Comparison of ENCODE assay signal across 17 cellular contexts in genomic region chr7:94311545-94311944, GRCh38.
DNase-seq lines count a peak whose midpoint lies in the region; ATAC-seq, FAIRE-seq and TF ChIP-seq lines count a peak whose summit lies in the region.
"Had no signal": no experiment of that assay in that cellular context is flagged by ENCODE, and none has a peak within 500 bp of the region (broad histone marks: within the 10 kb centered on the region; RNA-seq: fewer than 3 reads in every experiment).

No MANE protein-coding gene starts in this region.

- H2AFZ ChIP-seq in K562 (ENCODE audit: low read depth, low read length): no peak overlapping the region
- H2AFZ ChIP-seq: GM23248 had no signal

- H3K4me1 ChIP-seq in K562 (replicated peaks in 1 of 2; ENCODE audit: control insufficient read depth in 2 of 2, insufficient read depth in 2 of 2, low read length in 2 of 2): no peaks in the 10 kb centered on the region; a peak in 2 of 5 replicates
- H3K4me1 ChIP-seq: BLaER1 treated with 17β-estradiol and CSF1 and Interleukin-3, amounts not matched to agents 10 nM and 100 nM had no signal

- no peak for TF ChIP-seq EP300 in K562 (IDR thresholded peaks at IDR 0.05; ENCODE audit: low read length)

- H3K36me3 Mint-ChIP-seq in MCF 10A (ENCODE audit: insufficient read depth, unreplicated experiment): no peaks in the 10 kb centered on the region
- H3K36me3 Mint-ChIP-seq: CD4-positive, CD25-positive, alpha-beta regulatory T cell had no signal

- in situ Hi-C loops in K562 (cut with MboI): no loop called here

- POLR2A ChIA-PET in K562 (lab: Yijun Ruan, JAX): no interaction called here
- POLR2A ChIA-PET in MCF 10A (lab: Yijun Ruan, JAX): no interaction called here

- BruUV-seq in K562 (replicated peaks; lab: Mats Ljungman, UMichigan) (no TSS peak), MCF 10A (replicated peaks; lab: Mats Ljungman, UMichigan) (no TSS peak)

- H3K36me3 ChIP-seq in K562 (ENCODE audit: control insufficient read depth, insufficient read depth, low read length): no peaks in the 10 kb centered on the region
- H3K36me3 ChIP-seq: BLaER1 treated with 17β-estradiol and CSF1 and Interleukin-3, amounts not matched to agents 10 nM and 100 nM had no signal

- 6% methylated on average over 6 of the region's 6 CpGs for WGBS in K562 (ENCODE audit: insufficient coverage, low coverage, missing lambda C conversion rate)

- no peak overlapping the region for H3K4me3 Mint-ChIP-seq in MCF 10A (ENCODE audit: unreplicated experiment)
- H3K4me3 Mint-ChIP-seq: CD4-positive, CD25-positive, alpha-beta regulatory T cell had no signal

- DNase-seq in NCI-H82 (lab: John Stamatoyannopoulos, UW) (peak; percentile 49), NCI-H82 treated with DMSO at 0.1 percent for 48 hours (lab: John Stamatoyannopoulos, UW; ENCODE audit: unreplicated experiment) (no peak), K562 (ENCODE audit: extremely low read depth in 1 of 4, low spot score in 3 of 4) (no peak), fibroblast of the aortic adventitia (ENCODE audit: low read depth) (peak; percentile 54), NCI-H2107 (lab: John Stamatoyannopoulos, UW) (no peak), MCF 10A (ENCODE audit: unreplicated experiment) (no peak)
- DNase-seq: ACHN; CD4-positive, CD25-positive, alpha-beta regulatory T cell; DMS53; GM23248 had no signal

- H3K9ac ChIP-seq in K562 (ENCODE audit: insufficient read depth in 1 of 2, low read depth in 2 of 2, low read length in 2 of 2): no peak overlapping the region
- H3K9ac ChIP-seq: BLaER1 treated with 17β-estradiol and CSF1 and Interleukin-3, amounts not matched to agents 10 nM and 100 nM; GM23248 had no signal

- H3K4me3 ChIP-seq in K562: no peak overlapping the region
- H3K4me3 ChIP-seq in fibroblast of the aortic adventitia (ENCODE audit: low read depth, low read length): no peak overlapping the region
- H3K4me3 ChIP-seq: BLaER1 treated with 17β-estradiol and CSF1 and Interleukin-3, amounts not matched to agents 10 nM and 100 nM; GM23248 had no signal

- ATAC-seq in K562: no peak
- no peak for ATAC-seq in GM21825 (IDR thresholded peaks at IDR 0.05; ENCODE audit: unreplicated experiment)
- ATAC-seq: HCT116, HepG2 had no signal

- no peaks in the 10 kb centered on the region for H3K4me1 Mint-ChIP-seq in MCF 10A (ENCODE audit: insufficient read depth, unreplicated experiment)
- H3K4me1 Mint-ChIP-seq: CD4-positive, CD25-positive, alpha-beta regulatory T cell had no signal

- no peaks in the 10 kb centered on the region for H3K9me3 ChIP-seq in K562 (replicated peaks; ENCODE audit: control insufficient read depth, insufficient read depth, low read depth, low read length)
- H3K9me3 ChIP-seq: BLaER1 treated with 17β-estradiol and CSF1 and Interleukin-3, amounts not matched to agents 10 nM and 100 nM had no signal

- H3K27ac Mint-ChIP-seq in MCF 10A (ENCODE audit: low read depth, unreplicated experiment): no peak overlapping the region
- H3K27ac Mint-ChIP-seq: CD4-positive, CD25-positive, alpha-beta regulatory T cell had no signal

- no peak for TF ChIP-seq CTCF in K562 (IDR thresholded peaks at IDR 0.05 in 2 of 3, conservative IDR thresholded peaks at IDR 0.05 in 1 of 3; ENCODE audit: insufficient read depth in 2 of 3, low read depth in 1 of 3, low read length in 3 of 3)
- TF ChIP-seq CTCF in fibroblast of the aortic adventitia (IDR thresholded peaks at IDR 0.05; ENCODE audit: insufficient read depth, low read length): no peak
- TF ChIP-seq CTCF in MCF 10A (IDR thresholded peaks at IDR 0.05; ENCODE audit: unreplicated experiment): no peak

- no peak overlapping the region for H3K4me2 ChIP-seq in K562 (ENCODE audit: insufficient read depth, low read length)
- H3K4me2 ChIP-seq: BLaER1 treated with 17β-estradiol and CSF1 and Interleukin-3, amounts not matched to agents 10 nM and 100 nM had no signal

- H3K27me3 ChIP-seq in K562 (ENCODE audit: control insufficient read depth in 2 of 2, insufficient read depth in 2 of 2, low read length in 2 of 2): no peaks in the 10 kb centered on the region
- H3K27me3 ChIP-seq: BLaER1 treated with 17β-estradiol and CSF1 and Interleukin-3, amounts not matched to agents 10 nM and 100 nM had no signal

- TF ChIP-seq RAD21 in K562 (CRISPR knock-in tag; conservative IDR thresholded peaks at IDR 0.05 in 1 of 2, IDR thresholded peaks at IDR 0.05 in 1 of 2): no peak

- H4K20me1 ChIP-seq in K562 (replicated peaks; ENCODE audit: control insufficient read depth, insufficient read depth, low read length): no peaks in the 10 kb centered on the region
- H4K20me1 ChIP-seq: BLaER1 treated with 17β-estradiol and CSF1 and Interleukin-3, amounts not matched to agents 10 nM and 100 nM had no signal

- no peak overlapping the region for H3K27ac ChIP-seq in K562 (ENCODE audit: extremely low read depth, low read depth, low read length)
- H3K27ac ChIP-seq: 22Rv1; BLaER1 treated with 17β-estradiol and CSF1 and Interleukin-3, amounts not matched to agents 10 nM and 100 nM; GM23248 had no signal

- peaks cover 21% of the 10 kb centered on the region for H3K9me3 Mint-ChIP-seq in MCF 10A (ENCODE audit: unreplicated experiment)

- H3K27me3 Mint-ChIP-seq in MCF 10A (ENCODE audit: insufficient read depth, unreplicated experiment): no peaks in the 10 kb centered on the region
- H3K27me3 Mint-ChIP-seq: CD4-positive, CD25-positive, alpha-beta regulatory T cell had no signal

- intact Hi-C loops in K562 (cut with micrococcal nuclease) (no loop called here), MCF 10A (cut with micrococcal nuclease) (no loop called here)

- H3K9me1 ChIP-seq in K562 (ENCODE audit: control insufficient read depth, insufficient read depth, low read length): no peaks in the 10 kb centered on the region

- CTCF ChIA-PET in K562 (lab: Yijun Ruan, JAX; ENCODE audit: low intra/inter-chr PET ratio) (no interaction called here), MCF 10A (lab: Yijun Ruan, JAX) (no interaction called here)

- FAIRE-seq in K562 (lab: Jason Lieb, UNC): no peak
- FAIRE-seq: H54, HepG2, HTR-8/SVneo had no signal

- TF ChIP-seq POLR2A in K562 (conservative IDR thresholded peaks at IDR 0.05): no peak

- no peaks in the 10 kb centered on the region for H3K79me2 ChIP-seq in K562 (ENCODE audit: control insufficient read depth, insufficient read depth, low read length)

TF ChIP-seq in K562, 482 proteins besides CTCF, POLR2A, EP300 and RAD21:
- peak; percentile 55 for TF ChIP-seq CHD2 (IDR thresholded peaks at IDR 0.05; ENCODE audit: low read depth, low read length)
- no peak for TF ChIP-seq KDM5B (IDR thresholded peaks at IDR 0.05; ENCODE audit: insufficient replicate concordance, low read depth, low read length)
TF ChIP-seq in K562: peak in this region for 1.

Comparison
In these comparisons a context has a peak if more than half of its experiments do, and no peak if none do; other contexts are left out.
1. DNase-seq: peak in NCI-H82 (single experiment) and fibroblast of the aortic adventitia (single experiment); none in NCI-H82 treated with DMSO at 0.1 percent for 48 hours (single experiment), K562 (0 of 4), NCI-H2107 (single experiment) and MCF 10A (single experiment).